Comparison of ENCODE assay signal across 6 cellular contexts in genomic region chr17:82785581-82785980, GRCh38. TPM values are rescaled to one million over a fixed set of nuclear protein-coding genes. Genes with fewer than 3 reads are reported as not detected.
"Had no signal": no experiment of that assay in that cellular context is flagged by ENCODE, and none has a peak within 500 bp of the region (broad histone marks: within the 10 kb centered on the region; RNA-seq: fewer than 3 reads in every experiment).

No MANE protein-coding gene starts in this region.

RNA-seq across cellular contexts. Expression of gene FN3K, which starts 50.2 kb away (rescaled TPM):
- total RNA-seq: RPMI7951 had no signal

RNA-seq across cellular contexts. Expression of gene ZNF750, which starts 54.2 kb away (rescaled TPM):
- total RNA-seq: M059J, NCI-H460, OCI-LY7, RPMI7951, SJSA1 had no signal
- polyA plus RNA-seq: SK-N-SH had no signal
